Comparison of ENCODE assay signal across 21 cellular contexts in genomic region chr11:62801071-62801470, GRCh38. TPM values are rescaled to one million over a fixed set of nuclear protein-coding genes. Genes with fewer than 3 reads are reported as not detected.
DNase-seq lines count a peak whose midpoint lies in the region; ATAC-seq and TF ChIP-seq lines count a peak whose summit lies in the region.
"Had no signal": no experiment of that assay in that cellular context is flagged by ENCODE, and none has a peak within 500 bp of the region (broad histone marks: within the 10 kb centered on the region; RNA-seq: fewer than 3 reads in every experiment).

No MANE protein-coding gene starts in this region.

- peak overlapping the region in 2 of 11 experiments; percentile 93 to 97; a peak in 3 of 22 replicates for H3K4me2 ChIP-seq in BLaER1 treated with 17β-estradiol and CSF1 and Interleukin-3, amounts not matched to agents 10 nM and 100 nM
- H3K4me2 ChIP-seq: BLaER1 had no signal

- no peaks in the 10 kb centered on the region for H3K27me3 ChIP-seq in BLaER1 treated with 17β-estradiol and CSF1 and Interleukin-3, amounts not matched to agents 10 nM and 100 nM
- H3K27me3 ChIP-seq: BLaER1, MG63 had no signal

- TF ChIP-seq CTCF in CD14-positive monocyte (IDR thresholded peaks at IDR 0.05) = no peak

- peaks cover 6 to 91% (median 78%) of the 10 kb centered on the region in 11 experiments; a peak in 20 of 22 replicates for H4K20me1 ChIP-seq in BLaER1 treated with 17β-estradiol and CSF1 and Interleukin-3, amounts not matched to agents 10 nM and 100 nM

- peak; percentile 22 for ATAC-seq in esophagus mucosa
- no peak for ATAC-seq in GM18858 (IDR thresholded peaks at IDR 0.05; ENCODE audit: unreplicated experiment)
- ATAC-seq in GM18909 (IDR thresholded peaks at IDR 0.05; ENCODE audit: poor library complexity, unreplicated experiment) = no peak
- no peak for ATAC-seq in GM21723 (IDR thresholded peaks at IDR 0.05; ENCODE audit: unreplicated experiment)
- ATAC-seq: Panc1 had no signal

- H3K4me1 Mint-ChIP-seq in CD14-positive monocyte = peaks cover 14% of the 10 kb centered on the region
- H3K4me1 Mint-ChIP-seq in activated naive CD8-positive, alpha-beta T cell treated with anti-CD3 and anti-CD28 coated beads for 36 hours = peaks cover 34% of the 10 kb centered on the region

- peak overlapping the region in 7 of 11 experiments; percentile 6 to 94 (median 21); a peak in 4 of 22 replicates for H3K9ac ChIP-seq in BLaER1 treated with 17β-estradiol and CSF1 and Interleukin-3, amounts not matched to agents 10 nM and 100 nM
- H3K9ac ChIP-seq: BLaER1 had no signal

- H3K36me3 Mint-ChIP-seq in CD14-positive monocyte = peaks cover 71 to 80% of the 10 kb centered on the region in 2 donors
- peaks cover 47% of the 10 kb centered on the region for H3K36me3 Mint-ChIP-seq in activated naive CD8-positive, alpha-beta T cell treated with anti-CD3 and anti-CD28 coated beads for 36 hours

- intact Hi-C loops in CD14-positive monocyte (cut with micrococcal nuclease) = loop anchor here in 1 of 2 donors (5.0 kb wide), 1 partner anchor 36 kb away; the partner anchor contains the start of gene WDR74

- no peaks in the 10 kb centered on the region for H3K9me3 Mint-ChIP-seq in CD14-positive monocyte
- no peaks in the 10 kb centered on the region for H3K9me3 Mint-ChIP-seq in activated naive CD8-positive, alpha-beta T cell treated with anti-CD3 and anti-CD28 coated beads for 36 hours
- H3K9me3 Mint-ChIP-seq: CD8-positive, alpha-beta memory T cell had no signal

- peaks cover 14 to 42% (median 23%) of the 10 kb centered on the region in 10 experiments for H3K4me1 ChIP-seq in BLaER1 treated with 17β-estradiol and CSF1 and Interleukin-3, amounts not matched to agents 10 nM and 100 nM

- H3K27me3 Mint-ChIP-seq in CD14-positive monocyte (ENCODE audit: low read depth in 3 of 3) = peaks cover 0 to 1% (median 0%) of the 10 kb centered on the region in 3 donors
- no peaks in the 10 kb centered on the region for H3K27me3 Mint-ChIP-seq in activated naive CD8-positive, alpha-beta T cell treated with anti-CD3 and anti-CD28 coated beads for 36 hours

- H3K27ac ChIP-seq in BLaER1 treated with 17β-estradiol and CSF1 and Interleukin-3, amounts not matched to agents 10 nM and 100 nM = no peak overlapping the region
- H3K27ac ChIP-seq: BLaER1 had no signal

- H3K27ac Mint-ChIP-seq in CD14-positive monocyte = peak overlapping the region in 4 of 7 donors; percentile 19 to 66 (median 63)
- H3K27ac Mint-ChIP-seq in activated naive CD8-positive, alpha-beta T cell treated with anti-CD3 and anti-CD28 coated beads for 36 hours = peak overlapping the region; percentile 62

- H3K36me3 ChIP-seq in BLaER1 treated with 17β-estradiol and CSF1 and Interleukin-3, amounts not matched to agents 10 nM and 100 nM = peaks cover 76 to 80% (median 79%) of the 10 kb centered on the region in 11 experiments

- DNase-seq in CD14-positive monocyte (ENCODE audit: low spot score) = no peak
- no peak for DNase-seq in activated naive CD8-positive, alpha-beta T cell treated with anti-CD3 and anti-CD28 coated beads for 36 hours
- DNase-seq: CD8-positive, alpha-beta memory T cell; DMS53; GDM1; H7; MG63; NCI-H1417; NCI-H1694 treated with DMSO at 0.1 percent for 48 hours; NCI-H2081 treated with DMSO at 0.1 percent for 48 hours; NCI-H2171 treated with DMSO at 0.1 percent for 48 hours; NCI-H524 treated with DMSO at 0.1 percent for 48 hours; NCI-H82; SIG-M5 had no signal

- H3K9me3 ChIP-seq in BLaER1 treated with 17β-estradiol and CSF1 and Interleukin-3, amounts not matched to agents 10 nM and 100 nM (replicated peaks in 1 of 11) = no peaks in the 10 kb centered on the region
- H3K9me3 ChIP-seq: BLaER1, MG63 had no signal

- H3K4me3 Mint-ChIP-seq in CD14-positive monocyte = no peak overlapping the region
- H3K4me3 Mint-ChIP-seq in activated naive CD8-positive, alpha-beta T cell treated with anti-CD3 and anti-CD28 coated beads for 36 hours = no peak overlapping the region

- H3K4me3 ChIP-seq in BLaER1 treated with 17β-estradiol and CSF1 and Interleukin-3, amounts not matched to agents 10 nM and 100 nM = no peak overlapping the region
- H3K4me3 ChIP-seq: BLaER1, MG63 had no signal

RNA-seq across cellular contexts. Expression of gene NXF1, which starts 4.2 kb away (rescaled TPM):
- 10 to 100 TPM; 50.1 to 70.6 TPM for polyA plus RNA-seq in CD14-positive monocyte
- total RNA-seq in activated naive CD8-positive, alpha-beta T cell treated with anti-CD3 and anti-CD28 coated beads for 36 hours = 100 to 1,000 TPM; 107 to 111 TPM
- total RNA-seq in esophagus mucosa = 39.1 TPM

RNA-seq across cellular contexts. Expression of gene TMEM223, which starts 9.3 kb away (rescaled TPM):
- polyA plus RNA-seq in CD14-positive monocyte = 10 to 100 TPM; 19.6 to 20.4 TPM
- 1 to 10 TPM; 9.4 to 10.0 TPM for total RNA-seq in activated naive CD8-positive, alpha-beta T cell treated with anti-CD3 and anti-CD28 coated beads for 36 hours
- total RNA-seq in esophagus mucosa = 10.0 TPM

RNA-seq across cellular contexts. Expression of gene TMEM179B, which starts 13.9 kb away (rescaled TPM):
- 100 to 1,000 TPM; 220 to 236 TPM for polyA plus RNA-seq in CD14-positive monocyte
- 10 to 100 TPM; 30.7 to 34.3 TPM for total RNA-seq in activated naive CD8-positive, alpha-beta T cell treated with anti-CD3 and anti-CD28 coated beads for 36 hours
- 30.2 TPM for total RNA-seq in esophagus mucosa

RNA-seq across cellular contexts. Expression of gene TAF6L, which starts 29.9 kb away (rescaled TPM):
- polyA plus RNA-seq in CD14-positive monocyte = 1 to 10 TPM; 5.1 to 5.3 TPM
- 10 to 100 TPM; 22.0 to 22.1 TPM for total RNA-seq in activated naive CD8-positive, alpha-beta T cell treated with anti-CD3 and anti-CD28 coated beads for 36 hours
- 10.3 TPM for total RNA-seq in esophagus mucosa

RNA-seq across cellular contexts. Expression of gene STX5, which starts 30.8 kb away (rescaled TPM):
- 10 to 100 TPM; 38.5 to 39.6 TPM for polyA plus RNA-seq in CD14-positive monocyte
- total RNA-seq in activated naive CD8-positive, alpha-beta T cell treated with anti-CD3 and anti-CD28 coated beads for 36 hours = 10 to 100 TPM; 19.5 to 20.4 TPM
- 25.1 TPM for total RNA-seq in esophagus mucosa
